In genomic region chr1:26999440-26999987, GRCh38 we compare ENCODE assay signal across 10 cellular contexts. TPM values are rescaled to one million over a fixed set of nuclear protein-coding genes. Genes with fewer than 3 reads are reported as not detected.
DNase-seq lines count a peak whose midpoint lies in the region; ATAC-seq and TF ChIP-seq lines count a peak whose summit lies in the region.
"Had no signal": no experiment of that assay in that cellular context is flagged by ENCODE, and none has a peak within 500 bp of the region (broad histone marks: within the 10 kb centered on the region; RNA-seq: fewer than 3 reads in every experiment).

No MANE protein-coding gene starts in this region.

- no peaks in the 10 kb centered on the region for H3K36me3 Mint-ChIP-seq in activated naive CD8-positive, alpha-beta T cell treated with anti-CD3 and anti-CD28 coated beads for 36 hours

- H3K4me3 ChIP-seq in HEK293 (ENCODE audit: low read depth, low read length) = no peak overlapping the region
- H3K4me3 ChIP-seq in suprapubic skin = no peak overlapping the region

- peak; percentile 56 for DNase-seq in cerebellar cortex (ENCODE audit: low spot score)
- peak; percentile 99 for DNase-seq in islet precursor cell
- peak in 1 of 2 donors; percentile 76 for DNase-seq in suprapubic skin (ENCODE audit: low spot score in 2 of 2)
- no peak for DNase-seq in activated naive CD8-positive, alpha-beta T cell treated with anti-CD3 and anti-CD28 coated beads for 36 hours
- DNase-seq: substantia nigra, T-helper 1 cell had no signal

- H3K9me3 Mint-ChIP-seq in activated naive CD8-positive, alpha-beta T cell treated with anti-CD3 and anti-CD28 coated beads for 36 hours = no peaks in the 10 kb centered on the region

- ATAC-seq in GM19351 (IDR thresholded peaks at IDR 0.05; ENCODE audit: unreplicated experiment) (no peak), HG03354 (IDR thresholded peaks at IDR 0.05; ENCODE audit: poor library complexity, severe bottlenecking, unreplicated experiment) (no peak), GM21515 (IDR thresholded peaks at IDR 0.05; ENCODE audit: unreplicated experiment) (no peak)

- CTCF ChIA-PET in HEK293 (lab: Yijun Ruan, JAX) = interaction anchor here (0.7 to 9.3 kb wide), 7 partner anchors 9 to 285 kb away, joined by 3 to 141 read pairs (median 5); no protein-coding TSS in a partner anchor

- H3K36me3 ChIP-seq in HEK293 (ENCODE audit: control insufficient read depth in 2 of 2, insufficient read depth in 1 of 2, low read length in 2 of 2) = peaks cover 0 to 6% of the 10 kb centered on the region in 2 experiments; a peak in 2 of 3 replicates
- H3K36me3 ChIP-seq in suprapubic skin = no peaks in the 10 kb centered on the region

- no peak for TF ChIP-seq CTCF in HEK293 (tag by site-specific recombination; IDR thresholded peaks at IDR 0.05)
- no peak for TF ChIP-seq CTCF in suprapubic skin (IDR thresholded peaks at IDR 0.05)

- POLR2A ChIA-PET in HEK293 (lab: Yijun Ruan, JAX) = interaction anchor here (0.5 kb wide), 1 partner anchor 10 kb away, joined by 3 read pairs; no protein-coding TSS in a partner anchor

- no peak for TF ChIP-seq POLR2A in suprapubic skin (IDR thresholded peaks at IDR 0.05)

- TF ChIP-seq EP300 in suprapubic skin (IDR thresholded peaks at IDR 0.05) = peak; percentile 59

- H3K4me1 ChIP-seq in HEK293 (ENCODE audit: control insufficient read depth, insufficient read depth, low read length) (no peaks in the 10 kb centered on the region; the same call in 1 of the 2 replicates), suprapubic skin (peaks cover 80% of the 10 kb centered on the region)

- H3K27ac ChIP-seq in HEK293 (ENCODE audit: extremely low read depth, low read depth, low read length) = no peak overlapping the region
- H3K27ac ChIP-seq in suprapubic skin = peak overlapping the region; percentile 90

- WGBS in suprapubic skin = 37% methylated on average over 7 of the region's 7 CpGs

- H3K9me3 ChIP-seq in HEK293 (ENCODE audit: control insufficient read depth, insufficient read depth, low read depth, low read length) = no peaks in the 10 kb centered on the region
- H3K9me3 ChIP-seq in suprapubic skin = no peaks in the 10 kb centered on the region

- no peak overlapping the region for H3K4me3 Mint-ChIP-seq in activated naive CD8-positive, alpha-beta T cell treated with anti-CD3 and anti-CD28 coated beads for 36 hours

- peaks cover 11% of the 10 kb centered on the region for H3K4me1 Mint-ChIP-seq in activated naive CD8-positive, alpha-beta T cell treated with anti-CD3 and anti-CD28 coated beads for 36 hours

- peaks cover 35% of the 10 kb centered on the region for H3K27me3 Mint-ChIP-seq in activated naive CD8-positive, alpha-beta T cell treated with anti-CD3 and anti-CD28 coated beads for 36 hours

- no peaks in the 10 kb centered on the region for H3K27me3 ChIP-seq in suprapubic skin

- no peak overlapping the region for H3K27ac Mint-ChIP-seq in activated naive CD8-positive, alpha-beta T cell treated with anti-CD3 and anti-CD28 coated beads for 36 hours

TF ChIP-seq in HEK293, 187 proteins besides CTCF, POLR2A, EP300 and RAD21:
- TF ChIP-seq ZNF404 (tag by site-specific recombination; IDR thresholded peaks at IDR 0.05) (no peak), ZNF571 (tag by site-specific recombination; IDR thresholded peaks at IDR 0.05) (no peak), PRDM10 (tag by site-specific recombination; IDR thresholded peaks at IDR 0.05) (peak; percentile 90), GLIS1 (tag by site-specific recombination; IDR thresholded peaks at IDR 0.05) (peak; percentile 86), KLF1 (tag by site-specific recombination; IDR thresholded peaks at IDR 0.05) (0 out of 2 replicates have a peak, but pooled peaks have one; percentile 12)

RNA-seq across cellular contexts. Expression of gene TRNP1, which starts 6.0 kb away (rescaled TPM):
- total RNA-seq in suprapubic skin = 10 to 100 TPM in 3 of 4 donors, 1 to 10 TPM in 1; 7.9 to 41.7 (median 28.4) TPM
- under 1 TPM; 0.40 to 0.64 TPM for total RNA-seq in activated naive CD8-positive, alpha-beta T cell treated with anti-CD3 and anti-CD28 coated beads for 36 hours

RNA-seq across cellular contexts. Expression of gene TENT5B, which starts 13.1 kb away (rescaled TPM):
- total RNA-seq in suprapubic skin = 100 to 1,000 TPM in 3 of 4 donors, 10 to 100 TPM in 1; 72.3 to 233 (median 198) TPM
- total RNA-seq in activated naive CD8-positive, alpha-beta T cell treated with anti-CD3 and anti-CD28 coated beads for 36 hours = not detected

RNA-seq across cellular contexts. Expression of gene KDF1, which starts 39.2 kb away (rescaled TPM):
- 10 to 100 TPM; 21.9 to 51.1 (median 41.5) TPM for total RNA-seq in suprapubic skin
- under 1 TPM; 0.47 to 0.60 TPM for total RNA-seq in activated naive CD8-positive, alpha-beta T cell treated with anti-CD3 and anti-CD28 coated beads for 36 hours

Comparison
In these comparisons a context has a peak if more than half of its experiments do, and no peak if none do; other contexts are left out.
1. RNA of gene TRNP1, which starts 6.0 kb away (total RNA-seq): 7.9 to 41.7 TPM in suprapubic skin; 0.40 to 0.64 TPM in activated naive CD8-positive, alpha-beta T cell treated with anti-CD3 and anti-CD28 coated beads for 36 hours; every median in the first group is over 4 times any median in the second.
2. RNA of gene TENT5B, which starts 13.1 kb away (total RNA-seq): 72.3 to 233 TPM in suprapubic skin; not detected in activated naive CD8-positive, alpha-beta T cell treated with anti-CD3 and anti-CD28 coated beads for 36 hours; every median in the first group is over 10 times any median in the second.
3. RNA of gene KDF1, which starts 39.2 kb away (total RNA-seq): 21.9 to 51.1 TPM in suprapubic skin; 0.47 to 0.60 TPM in activated naive CD8-positive, alpha-beta T cell treated with anti-CD3 and anti-CD28 coated beads for 36 hours; every median in the first group is over 10 times any median in the second.